Comparison of ENCODE assay signal across 1 cellular context in genomic region chr22:45671783-45672563, GRCh38.
TF ChIP-seq lines count a peak whose summit lies in the region.

Gene ATXN10 (plus strand): TSS chr22:45671834. CDS start chr22:45672064, 230 bp downstream.

TF ChIP-seq in K562, 482 proteins besides CTCF, POLR2A, EP300 and RAD21 (continued from another document):
- peak; percentile 71; the same call in 1 of the 2 replicates for TF ChIP-seq ZNF592 (IDR thresholded peaks at IDR 0.05)
TF ChIP-seq in K562: peak in this region for 62.
